28 cellular contexts compared by ENCODE assay signal in genomic region chr2:175734679-175735078, GRCh38.
A peak's percentile ranks its signal among the peaks of the same experiment; 100 is the strongest.
DNase-seq lines count a peak whose midpoint lies in the region; ATAC-seq, FAIRE-seq and TF ChIP-seq lines count a peak whose summit lies in the region.
"Had no signal": no experiment of that assay in that cellular context is flagged by ENCODE, and none has a peak within 500 bp of the region (broad histone marks: within the 10 kb centered on the region; RNA-seq: fewer than 3 reads in every experiment).

No MANE protein-coding gene starts in this region.

- peaks cover 7% of the 10 kb centered on the region for H3K9me3 ChIP-seq in psoas muscle
- H3K9me3 ChIP-seq: esophagus squamous epithelium, gastrocnemius medialis, stomach had no signal

- intact Hi-C loops in psoas muscle (cut with DNase I), result no loop called here

- H3K36me3 ChIP-seq in psoas muscle (ENCODE audit: insufficient read depth in 1 of 2, low read depth in 1 of 2), result no peaks in the 10 kb centered on the region
- H3K36me3 ChIP-seq: esophagus squamous epithelium, gastrocnemius medialis, stomach had no signal

- TF ChIP-seq CTCF in psoas muscle (IDR thresholded peaks at IDR 0.05) (no peak), D721Med (IDR thresholded peaks at IDR 0.05; ENCODE audit: insufficient read depth, missing control alignments) (no peak)

- FAIRE-seq in D721Med (lab: Jason Lieb, UNC), result no peak
- FAIRE-seq: bronchial epithelial cell, GM19239, TTC549 had no signal

- DNase-seq in NCI-H82 (lab: John Stamatoyannopoulos, UW), result peak; percentile 17
- no peak for DNase-seq in NCI-H82 treated with DMSO at 0.1 percent for 48 hours (lab: John Stamatoyannopoulos, UW; ENCODE audit: unreplicated experiment)
- DNase-seq in NCI-H187 (lab: John Stamatoyannopoulos, UW), result peak; percentile 2 to 24
- peak; percentile 55 for DNase-seq in NCI-H524 treated with DMSO at 0.1 percent for 48 hours (lab: John Stamatoyannopoulos, UW)
- DNase-seq in retina, result peak; percentile 69
- no peak for DNase-seq in psoas muscle
- DNase-seq in NCI-H2196 (lab: John Stamatoyannopoulos, UW; ENCODE audit: unreplicated experiment), result no peak
- no peak for DNase-seq in D721Med (ENCODE audit: insufficient read length, low spot score)
- DNase-seq: activated CD4-positive, alpha-beta T cell treated with anti-CD3 and anti-CD28 coated beads for 4 hours; activated naive CD4-positive, alpha-beta T cell treated with anti-CD3 and anti-CD28 coated beads, Interleukin-2, amount 10 ng/mL, durations not matched to agents 7 days and 5 days; activated T-cell treated with anti-CD3 and anti-CD28 coated beads, Interleukin-2, amount 50 U/mL, for 72 hours; amygdala; cortex of kidney; EL; endodermal cell; esophagus squamous epithelium; gastrocnemius medialis; HFFc6; islet precursor cell; KG1; MV-4-11; nucleus accumbens; stomach; trophoblast cell had no signal

- no peak overlapping the region for H3K27ac ChIP-seq in psoas muscle
- H3K27ac ChIP-seq: esophagus squamous epithelium, gastrocnemius medialis, stomach had no signal

- 56 to 66% (median 59%) methylated on average over 5 of the region's 5 CpGs for WGBS in psoas muscle, 3 donors

- no peak for ATAC-seq in psoas muscle
- ATAC-seq: activated T-cell treated with anti-CD3 and anti-CD28 coated beads, Interleukin-2, amount 50 U/mL, for 72 hours; gastrocnemius medialis had no signal

- H3K4me3 ChIP-seq in psoas muscle, result no peak overlapping the region
- H3K4me3 ChIP-seq: esophagus squamous epithelium, gastrocnemius medialis, lung, stomach had no signal

- H3K4me1 ChIP-seq in psoas muscle, result no peaks in the 10 kb centered on the region
- H3K4me1 ChIP-seq: esophagus squamous epithelium, gastrocnemius medialis, stomach had no signal

- H3K27me3 ChIP-seq in psoas muscle (ENCODE audit: insufficient read depth in 3 of 3, low read length in 2 of 3), result no peaks in the 10 kb centered on the region
- H3K27me3 ChIP-seq: esophagus squamous epithelium, gastrocnemius medialis had no signal

Comparison
In these comparisons a context has a peak if more than half of its experiments do, and no peak if none do; other contexts are left out.
1. DNase-seq: peak in NCI-H82 (single experiment), NCI-H187 (2 of 2), NCI-H524 treated with DMSO at 0.1 percent for 48 hours (single experiment) and retina (single experiment); none in NCI-H82 treated with DMSO at 0.1 percent for 48 hours (single experiment), psoas muscle (0 of 2), NCI-H2196 (single experiment) and D721Med (single experiment).